In the genomic region with DNA sequence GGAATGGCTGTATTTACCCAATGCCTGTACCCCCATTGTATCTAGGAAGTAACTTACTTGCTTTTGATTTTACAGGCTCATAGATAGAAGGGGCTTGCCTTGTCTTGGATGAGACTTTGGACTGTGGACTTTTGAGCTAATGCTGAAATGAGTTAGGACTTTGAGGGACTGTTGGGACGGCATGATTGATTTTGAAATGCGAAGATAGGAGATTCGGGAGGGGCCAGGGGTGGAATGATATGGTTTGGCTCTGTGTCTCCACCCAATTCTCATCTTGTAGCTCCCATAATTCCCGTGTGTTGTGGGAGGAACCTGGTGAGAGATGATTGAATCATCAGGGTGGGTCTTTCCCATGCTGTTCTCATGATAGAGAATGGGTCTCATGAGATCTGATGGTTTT, we compare ENCODE assay signal across 1 cellular context. TPM values are rescaled to one million over a fixed set of nuclear protein-coding genes. Genes with fewer than 3 reads are reported as not detected.
"Had no signal": no experiment of that assay in that cellular context is flagged by ENCODE, and none has a peak within 500 bp of the region (broad histone marks: within the 10 kb centered on the region; RNA-seq: fewer than 3 reads in every experiment).

No MANE protein-coding gene starts in this region.

RNA-seq across cellular contexts. Expression of gene PLEK2, which starts 39.7 kb away (rescaled TPM):
- total RNA-seq: activated CD8-positive, alpha-beta T cell treated with anti-CD3 and anti-CD28 coated beads, Interleukin-2, amount 10 ng/mL, durations not matched to agents 7 days and 5 days had no signal
